Comparison of ENCODE assay signal across 8 cellular contexts in the genomic region with DNA sequence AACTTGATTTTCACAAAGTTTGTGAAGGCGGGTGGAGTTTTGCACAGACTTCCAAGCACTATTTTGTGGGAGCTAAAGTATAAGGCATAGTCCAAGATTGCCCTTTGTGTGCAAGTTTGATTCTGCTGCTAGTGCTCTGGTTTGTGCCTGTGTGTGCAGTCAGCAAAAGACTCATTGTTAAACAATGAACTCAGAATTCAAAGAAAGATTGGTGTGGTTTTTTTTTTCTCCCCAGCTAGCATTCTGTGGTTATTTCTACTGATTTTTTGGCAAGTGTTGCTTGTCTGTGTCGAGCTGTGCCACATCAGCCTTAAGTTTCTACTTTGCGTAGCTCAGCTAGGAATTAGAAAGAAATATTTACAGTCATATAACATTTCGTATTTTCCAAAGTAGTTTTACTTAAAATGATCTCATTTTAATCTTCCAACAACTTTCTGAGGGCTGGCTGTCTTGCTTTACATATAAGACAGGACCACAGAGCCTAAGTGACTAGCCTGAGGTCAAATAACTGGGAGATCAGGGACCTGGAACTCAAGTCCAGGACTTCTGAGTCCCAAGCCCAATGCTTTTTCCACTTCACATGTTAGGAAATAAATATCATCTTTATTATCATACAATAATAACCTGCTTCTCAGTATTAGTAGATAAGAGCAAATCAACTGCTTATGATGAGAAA.
DNase-seq lines count a peak whose midpoint lies in the region; TF ChIP-seq lines count a peak whose summit lies in the region.

No MANE protein-coding gene starts in this region.

- peak overlapping the region; percentile 45 for H3K27ac ChIP-seq in ectodermal cell (ENCODE audit: insufficient read depth, low read depth, low read length, poor library complexity, severe bottlenecking)
- H3K27ac ChIP-seq in ovary = peak overlapping the region in 1 of 2 donors; percentile 8
- peak overlapping the region in 1 of 2 donors; percentile 43 for H3K27ac ChIP-seq in ascending aorta

- H3K36me3 ChIP-seq in ectodermal cell (ENCODE audit: control insufficient read depth, insufficient read depth, low read length) (no peaks in the 10 kb centered on the region), ovary (no peaks in the 10 kb centered on the region), ascending aorta (no peaks in the 10 kb centered on the region)

- H3K4me3 ChIP-seq in ectodermal cell (ENCODE audit: insufficient read depth, low read depth, low read length) (no peak overlapping the region), ovary (no peak overlapping the region), ascending aorta (no peak overlapping the region)

- intact Hi-C loops in ovary (cut with DNase I) (loop anchor here in 1 of 4 donors (2.0 kb wide), 1 partner anchor 430 kb away; no protein-coding TSS in a partner anchor), ascending aorta (cut with DNase I) (no loop called here)

- H3K27me3 ChIP-seq in ectodermal cell (ENCODE audit: control insufficient read depth, insufficient read depth, low read length, poor library complexity, severe bottlenecking) = no peaks in the 10 kb centered on the region
- no peaks in the 10 kb centered on the region for H3K27me3 ChIP-seq in ovary
- H3K27me3 ChIP-seq in ascending aorta = no peaks in the 10 kb centered on the region

- H3K4me1 ChIP-seq in ectodermal cell (ENCODE audit: control insufficient read depth, insufficient read depth, low read length) (no peaks in the 10 kb centered on the region), ovary (ENCODE audit: insufficient read depth) (peaks cover 3% of the 10 kb centered on the region), ascending aorta (peaks cover 4 to 24% of the 10 kb centered on the region in 2 donors)

- no peak for TF ChIP-seq EP300 in ovary (IDR thresholded peaks at IDR 0.05)

- in situ Hi-C loops in Caki2 (cut with HindIII; ENCODE audit: low pct_unique_long_range_greater_than_20kb, low sequenced_read_pairs) = no loop called here

- H3K9me3 ChIP-seq in ectodermal cell (ENCODE audit: control insufficient read depth, low read length) = no peaks in the 10 kb centered on the region
- H3K9me3 ChIP-seq in ovary = no peaks in the 10 kb centered on the region
- no peaks in the 10 kb centered on the region for H3K9me3 ChIP-seq in ascending aorta

- 94 to 96% methylated on average over 2 to 4 of the region's 4 CpGs for WGBS in ectodermal cell, 2 experiments
- 10 to 18% (median 14%) methylated on average over 4 of the region's 4 CpGs for WGBS in ovary, 3 donors

- no peak for TF ChIP-seq POLR2A in ovary (IDR thresholded peaks at IDR 0.05)

- TF ChIP-seq CTCF in ovary (IDR thresholded peaks at IDR 0.05) (no peak), ascending aorta (IDR thresholded peaks at IDR 0.05) (no peak)

- DNase-seq in Caki2 (ENCODE audit: low read depth) (peak; percentile 27), MV-4-11 (lab: John Stamatoyannopoulos, UW) (peak; percentile 32), pons (ENCODE audit: low spot score) (peak; percentile 40), NCI-H1092 treated with DMSO at 0.1 percent for 48 hours (lab: John Stamatoyannopoulos, UW) (no peak), ovary (no peak), ascending aorta (ENCODE audit: low spot score in 2 of 2) (no peak)
- DNase-seq in activated effector memory CD4-positive, alpha-beta T cell treated with Interleukin-2 at 50 U/mL for 16 hours = no peak

Comparison
In these comparisons a context has a peak if more than half of its experiments do, and no peak if none do; other contexts are left out.
1. DNase-seq: peak in Caki2 (single experiment), MV-4-11 (single experiment) and pons (single experiment); none in NCI-H1092 treated with DMSO at 0.1 percent for 48 hours (single experiment), ovary (0 of 5), activated effector memory CD4-positive, alpha-beta T cell treated with Interleukin-2 at 50 U/mL for 16 hours (single experiment) and ascending aorta (0 of 2).